ENCODE assay signal across 8 cellular contexts in genomic region chr21:17610862-17611261, GRCh38. TPM values are rescaled to one million over a fixed set of nuclear protein-coding genes. Genes with fewer than 3 reads are reported as not detected.
A peak's percentile ranks its signal among the peaks of the same experiment; 100 is the strongest.
DNase-seq lines count a peak whose midpoint lies in the region; ATAC-seq and TF ChIP-seq lines count a peak whose summit lies in the region.

No MANE protein-coding gene starts in this region.

- H3K27me3 ChIP-seq in ascending aorta: no peaks in the 10 kb centered on the region
- no peaks in the 10 kb centered on the region for H3K27me3 ChIP-seq in left lung
- H3K27me3 ChIP-seq in tibial artery: no peaks in the 10 kb centered on the region

- H3K4me3 ChIP-seq in AG10803 (ENCODE audit: low read length) (peak overlapping the region; percentile 73), ascending aorta (peak overlapping the region; percentile 82 to 93), left lung (peak overlapping the region; percentile 63 to 79), tibial artery (peak overlapping the region; percentile 74 to 96)

- H3K27ac ChIP-seq in ascending aorta (peak overlapping the region; percentile 89 to 96), left lung (peak overlapping the region; percentile 91 to 97), tibial artery (peak overlapping the region; percentile 96)

- H3K4me1 ChIP-seq in ascending aorta (peaks cover 0 to 7% of the 10 kb centered on the region in 2 donors), left lung (peaks cover 5 to 20% of the 10 kb centered on the region in 2 donors), tibial artery (peaks cover 0 to 17% (median 11%) of the 10 kb centered on the region in 4 donors)

- no peaks in the 10 kb centered on the region for H3K27me3 Mint-ChIP-seq in IgD-negative memory B cell

- H3K4me3 Mint-ChIP-seq in IgD-negative memory B cell: peak overlapping the region; percentile 91 to 94 (median 92)

- no peak for DNase-seq in AG10803 (ENCODE audit: low read depth)
- DNase-seq in ascending aorta (ENCODE audit: low spot score in 2 of 2): no peak
- peak in 1 of 2 donors; percentile 34 for DNase-seq in left lung
- peak in 1 of 2 donors; percentile 22 for DNase-seq in tibial artery

- H3K36me3 ChIP-seq in ascending aorta (peaks cover 0 to 12% of the 10 kb centered on the region in 2 donors), left lung (peaks cover 0 to 22% of the 10 kb centered on the region in 2 donors), tibial artery (peaks cover 5 to 9% (median 8%) of the 10 kb centered on the region in 3 donors)

- TF ChIP-seq CTCF in AG10803 (conservative IDR thresholded peaks at IDR 0.05; ENCODE audit: low read length): no peak
- TF ChIP-seq CTCF in ascending aorta (IDR thresholded peaks at IDR 0.05): no peak
- TF ChIP-seq CTCF in left lung (IDR thresholded peaks at IDR 0.05): no peak
- no peak for TF ChIP-seq CTCF in tibial artery (IDR thresholded peaks at IDR 0.05)

- ATAC-seq in left lung: no peak
- ATAC-seq in GM18517 (IDR thresholded peaks at IDR 0.05; ENCODE audit: unreplicated experiment): no peak
- no peak for ATAC-seq in GM18858 (IDR thresholded peaks at IDR 0.05; ENCODE audit: unreplicated experiment)
- ATAC-seq in HG02588 (IDR thresholded peaks at IDR 0.05; ENCODE audit: unreplicated experiment): no peak

- peak overlapping the region in 1 of 3 donors; percentile 86 for H3K27ac Mint-ChIP-seq in IgD-negative memory B cell

- no peaks in the 10 kb centered on the region for H3K9me3 Mint-ChIP-seq in IgD-negative memory B cell

- intact Hi-C loops in ascending aorta (cut with DNase I): loop anchor here (1.0 to 5.0 kb wide), 3 partner anchors 159 to 1884 kb away; partner anchors contain the start of genes C21orf91 and USP25
- intact Hi-C loops in left lung (cut with DNase I): loop anchor here in 1 of 2 donors (10.0 kb wide), 1 partner anchor 214 kb away; no protein-coding TSS in a partner anchor
- intact Hi-C loops in tibial artery (cut with DNase I; ENCODE audit: low total_unique reads): no loop called here

- H3K9me3 ChIP-seq in ascending aorta (no peaks in the 10 kb centered on the region), left lung (no peaks in the 10 kb centered on the region), tibial artery (no peaks in the 10 kb centered on the region)

- H3K4me1 Mint-ChIP-seq in IgD-negative memory B cell: peaks cover 12 to 18% (median 13%) of the 10 kb centered on the region in 3 donors

- no peaks in the 10 kb centered on the region for H3K36me3 Mint-ChIP-seq in IgD-negative memory B cell

RNA-seq across cellular contexts. Expression of gene BTG3, which starts 1.8 kb away (rescaled TPM):
- 6.2 TPM for polyA plus RNA-seq in IgD-negative memory B cell
- total RNA-seq in ascending aorta (19.4 TPM), left lung (10 to 100 TPM; 45.7 to 81.4 TPM)
